16 cellular contexts compared by ENCODE assay signal in genomic region chr17:61463068-61463980, GRCh38. TPM values are rescaled to one million over a fixed set of nuclear protein-coding genes. Genes with fewer than 3 reads are reported as not detected.
DNase-seq lines count a peak whose midpoint lies in the region; ATAC-seq and TF ChIP-seq lines count a peak whose summit lies in the region.
"Had no signal": no experiment of that assay in that cellular context is flagged by ENCODE, and none has a peak within 500 bp of the region (broad histone marks: within the 10 kb centered on the region; RNA-seq: fewer than 3 reads in every experiment).

No MANE protein-coding gene starts in this region.

- H3K36me3 Mint-ChIP-seq in mesothelial cell of epicardium = peaks cover 7% of the 10 kb centered on the region

- H3K27me3 Mint-ChIP-seq in mesothelial cell of epicardium (ENCODE audit: low read depth) = peaks cover 50% of the 10 kb centered on the region

- H3K4me1 ChIP-seq in BE2C (peaks cover 12% of the 10 kb centered on the region), HEK293 (ENCODE audit: control insufficient read depth, insufficient read depth, low read length) (peaks cover 3% of the 10 kb centered on the region), thyroid gland (peaks cover 0 to 10% of the 10 kb centered on the region in 2 donors)

- CTCF ChIA-PET in HEK293 (lab: Yijun Ruan, JAX) = interaction anchor here (0.6 to 1.3 kb wide), 2 partner anchors 15 to 275 kb away, joined by 3 to 5 read pairs; no protein-coding TSS in a partner anchor

- H3K27ac Mint-ChIP-seq in mesothelial cell of epicardium = peak overlapping the region; percentile 76

- ATAC-seq in GM21619 (IDR thresholded peaks at IDR 0.05; ENCODE audit: unreplicated experiment) = no peak
- ATAC-seq: body of pancreas had no signal

- WGBS in thyroid gland, 2 donors = 78 to 83% methylated on average over 12 to 13 of the region's 16 CpGs

- intact Hi-C loops in thyroid gland (cut with DNase I) = no loop called here

- no peaks in the 10 kb centered on the region for H3K36me3 ChIP-seq in BE2C
- H3K36me3 ChIP-seq in HEK293 (ENCODE audit: control insufficient read depth in 2 of 2, insufficient read depth in 1 of 2, low read length in 2 of 2) = no peaks in the 10 kb centered on the region
- no peaks in the 10 kb centered on the region for H3K36me3 ChIP-seq in brain microvascular endothelial cell (replicated peaks)
- no peaks in the 10 kb centered on the region for H3K36me3 ChIP-seq in thyroid gland
- H3K36me3 ChIP-seq: SJSA1, stomach had no signal

- no peak for TF ChIP-seq POLR2A in thyroid gland (IDR thresholded peaks at IDR 0.05)

- POLR2A ChIA-PET in HEK293 (lab: Yijun Ruan, JAX) = interaction anchor here (0.6 kb wide), 1 partner anchor 23 kb away, joined by 3 read pairs; no protein-coding TSS in a partner anchor

- in situ Hi-C loops in brain microvascular endothelial cell (cut with HindIII; ENCODE audit: low pct_ligation_motif_present, low sequenced_read_pairs) = no loop called here

- no peaks in the 10 kb centered on the region for H3K9me3 Mint-ChIP-seq in mesothelial cell of epicardium

- peak overlapping the region; percentile 48 for H3K4me3 Mint-ChIP-seq in mesothelial cell of epicardium

- H3K27ac ChIP-seq in HEK293 (ENCODE audit: extremely low read depth, low read depth, low read length) = no peak overlapping the region
- no peak overlapping the region for H3K27ac ChIP-seq in brain microvascular endothelial cell
- no peak overlapping the region for H3K27ac ChIP-seq in thyroid gland
- H3K27ac ChIP-seq: body of pancreas, C4-2B, SJSA1, stomach had no signal

- H3K4me3 ChIP-seq in BE2C (ENCODE audit: low read depth, low read length) = no peak overlapping the region
- H3K4me3 ChIP-seq in HEK293 (ENCODE audit: low read depth, low read length) = no peak overlapping the region
- no peak overlapping the region for H3K4me3 ChIP-seq in brain microvascular endothelial cell (ENCODE audit: low read depth, low read length)
- no peak overlapping the region for H3K4me3 ChIP-seq in thyroid gland (replicated peaks in 1 of 3)
- H3K4me3 ChIP-seq: body of pancreas, SJSA1 had no signal

- H3K27me3 ChIP-seq in BE2C (no peaks in the 10 kb centered on the region), brain microvascular endothelial cell (replicated peaks) (peaks cover 48% of the 10 kb centered on the region), thyroid gland (peaks cover 25% of the 10 kb centered on the region)

- no peak for DNase-seq in BE2C
- no peak for DNase-seq in brain microvascular endothelial cell
- DNase-seq in mesothelial cell of epicardium (ENCODE audit: low spot score in 2 of 2, unreplicated experiment in 2 of 2) = no peak
- DNase-seq in T-helper 2 cell = no peak
- DNase-seq in GF-D8 (lab: John Stamatoyannopoulos, UW) = no peak
- no peak for DNase-seq in thyroid gland
- DNase-seq: activated T-cell treated with anti-CD3 and anti-CD28 coated beads, Interleukin-2, amount 50 U/mL, for 48 hours; body of pancreas; MV-4-11; NCI-H510A treated with DMSO at 0.1 percent for 48 hours; stomach had no signal

- peaks cover 73% of the 10 kb centered on the region for H3K4me1 Mint-ChIP-seq in mesothelial cell of epicardium

- TF ChIP-seq CTCF in BE2C (IDR thresholded peaks at IDR 0.05; ENCODE audit: low read depth, low read length) (peak; percentile 26; the same call in 1 of the 2 replicates), HEK293 (tag by site-specific recombination; IDR thresholded peaks at IDR 0.05) (peak; percentile 52; the same call in 1 of the 2 replicates), brain microvascular endothelial cell (IDR thresholded peaks at IDR 0.05; ENCODE audit: low read depth, low read length, missing control alignments) (peak; percentile 29), mesothelial cell of epicardium (IDR thresholded peaks at IDR 0.05; ENCODE audit: unreplicated experiment) (no peak), thyroid gland (IDR thresholded peaks at IDR 0.05) (no peak)

- H3K9me3 ChIP-seq in BE2C (no peaks in the 10 kb centered on the region; the same call in 1 of the 2 replicates), HEK293 (ENCODE audit: control insufficient read depth, insufficient read depth, low read depth, low read length) (no peaks in the 10 kb centered on the region), thyroid gland (no peaks in the 10 kb centered on the region)
- H3K9me3 ChIP-seq: body of pancreas, SJSA1, stomach had no signal

TF ChIP-seq in HEK293, 187 proteins besides CTCF, POLR2A, EP300 and RAD21:
- TF ChIP-seq ZFP3 (tag by site-specific recombination; IDR thresholded peaks at IDR 0.05; ENCODE audit: low read depth) (no peak), ZIC2 (tag by site-specific recombination; IDR thresholded peaks at IDR 0.05) (peak; percentile 89)

RNA-seq across cellular contexts. Expression of gene TBX4, which starts 11.1 kb away (rescaled TPM):
- 1.6 TPM for polyA plus RNA-seq in BE2C (2012; ENCODE audit: insufficient read depth, insufficient read length, low read depth)
- total RNA-seq in mesothelial cell of epicardium (51.9 to 56.6 TPM (median 54.2 TPM) in 3 replicates), thyroid gland (under 1 TPM in 1 of 4 donors, not detected in 3; 0.54 TPM)
- total RNA-seq: body of pancreas, renal cortical epithelial cell had no signal

Comparison
In these comparisons a context has a peak if more than half of its experiments do, and no peak if none do; other contexts are left out.
1. CTCF ChIP-seq: peak in BE2C (single experiment), HEK293 (single experiment) and brain microvascular endothelial cell (single experiment); none in mesothelial cell of epicardium (single experiment) and thyroid gland (0 of 6).
2. RNA of gene TBX4, which starts 11.1 kb away (total RNA-seq): 51.9 to 56.6 TPM in mesothelial cell of epicardium; 0.54 TPM in thyroid gland; every median in the first group is over 10 times any median in the second.